Comparison of ENCODE assay signal across 1 cellular context in genomic region chr7:17298840-17299476, GRCh38.
A peak's percentile ranks its signal among the peaks of the same experiment; 100 is the strongest.
TF ChIP-seq lines count a peak whose summit lies in the region.

No MANE protein-coding gene starts in this region.

TF ChIP-seq in H1, 55 proteins besides CTCF, POLR2A, EP300 and RAD21 (continued from another document):
- TF ChIP-seq MAX (IDR thresholded peaks at IDR 0.05) (0 out of 2 replicates have a peak, but pooled peaks have one; percentile 9), TCF12 (IDR thresholded peaks at IDR 0.05; ENCODE audit: low read depth, low read length) (no peak), FOSL1 (IDR thresholded peaks at IDR 0.05; ENCODE audit: insufficient read depth, low read depth, low read length) (no peak), HDAC6 (IDR thresholded peaks at IDR 0.05; ENCODE audit: low read depth, low read length) (no peak), ATF2 (IDR thresholded peaks at IDR 0.05; ENCODE audit: low read length) (no peak), MAFK (IDR thresholded peaks at IDR 0.05; ENCODE audit: low read depth, low read length) (no peak), RNF2 (IDR thresholded peaks at IDR 0.05; ENCODE audit: borderline replicate concordance, low read depth, low read length, missing control alignments, poor library complexity, severe bottlenecking) (peak; percentile 33), ATF3 (IDR thresholded peaks at IDR 0.05; ENCODE audit: insufficient read depth, low read depth, low read length) (no peak), KDM4A (IDR thresholded peaks at IDR 0.05; ENCODE audit: low read depth, low read length, severe bottlenecking) (peak; percentile 96), E2F6 (IDR thresholded peaks at IDR 0.05) (peak; percentile 59; the same call in 1 of the 2 replicates), RFX5 (IDR thresholded peaks at IDR 0.05; ENCODE audit: borderline replicate concordance, low read depth, low read length) (no peak), TBP (IDR thresholded peaks at IDR 0.05; ENCODE audit: low read depth, low read length) (no peak), JUN (IDR thresholded peaks at IDR 0.05; ENCODE audit: low read depth, low read length) (no peak), EZH2 (IDR thresholded peaks at IDR 0.05; ENCODE audit: low read depth, low read length, severe bottlenecking) (no peak), POLR2AphosphoS5 (IDR thresholded peaks at IDR 0.05; ENCODE audit: low read depth, low read length) (peak; percentile 8; the same call in 1 of the 2 replicates), CEBPB (IDR thresholded peaks at IDR 0.05; ENCODE audit: low read depth, low read length) (no peak), CHD2 (IDR thresholded peaks at IDR 0.05; ENCODE audit: low read length) (peak; percentile 59; the same call in 1 of the 2 replicates), EGR1 (IDR thresholded peaks at IDR 0.05; ENCODE audit: borderline replicate concordance, low read depth, low read length) (no peak), TAF1 (IDR thresholded peaks at IDR 0.05; ENCODE audit: low read depth, low read length) (peak; percentile 13), SAP30 (IDR thresholded peaks at IDR 0.05; ENCODE audit: insufficient read depth, insufficient replicate concordance, low read length) (no peak), TAF7 (optimal IDR thresholded peaks at IDR 0.05; ENCODE audit: borderline replicate concordance, low read depth, low read length) (peak; percentile 25), RBBP5 (IDR thresholded peaks at IDR 0.05; ENCODE audit: borderline replicate concordance, low read depth, low read length) (peak; percentile 84; the same call in 1 of the 2 replicates), CREB1 (IDR thresholded peaks at IDR 0.05) (no peak; the same call in 1 of the 2 replicates), CBX5 (IDR thresholded peaks at IDR 0.05; ENCODE audit: low read depth, low read length) (no peak), JUND (IDR thresholded peaks at IDR 0.05; ENCODE audit: low read length) (no peak), SP2 (IDR thresholded peaks at IDR 0.05; ENCODE audit: low read length) (no peak), SUZ12 (IDR thresholded peaks at IDR 0.05; ENCODE audit: low read length) (no peak), ASH2L (IDR thresholded peaks at IDR 0.05; ENCODE audit: low read length) (peak; percentile 81), SIN3A (conservative IDR thresholded peaks at IDR 0.05 in 1 of 2, IDR thresholded peaks at IDR 0.05 in 1 of 2; ENCODE audit: low read depth in 1 of 2, low read length in 2 of 2) (0 out of 4 replicates have a peak, but pooled peaks of 1 of the 2 experiments have one; percentile 12), BCL11A (IDR thresholded peaks at IDR 0.05; ENCODE audit: low read depth in 2 of 2, low read length in 2 of 2) (no peak), USF2 (IDR thresholded peaks at IDR 0.05; ENCODE audit: low read length) (no peak), ZNF274 (IDR thresholded peaks at IDR 0.05; ENCODE audit: borderline replicate concordance, extremely low read depth, low read length) (no peak), BACH1 (IDR thresholded peaks at IDR 0.05; ENCODE audit: low read length) (no peak), CHD7 (IDR thresholded peaks at IDR 0.05; ENCODE audit: insufficient replicate concordance, low read length) (no peak), SP4 (IDR thresholded peaks at IDR 0.05; ENCODE audit: low read length) (no peak), SIRT6 (IDR thresholded peaks at IDR 0.05; ENCODE audit: low read length) (no peak), CTBP2 (IDR thresholded peaks at IDR 0.05; ENCODE audit: borderline replicate concordance, insufficient read depth, insufficient read length, low read length) (no peak)
